ENCODE assay signal across 9 cellular contexts in genomic region chr7:37732253-37732652, GRCh38. TPM values are rescaled to one million over a fixed set of nuclear protein-coding genes. Genes with fewer than 3 reads are reported as not detected.
DNase-seq lines count a peak whose midpoint lies in the region; ATAC-seq, FAIRE-seq and TF ChIP-seq lines count a peak whose summit lies in the region.
"Had no signal": no experiment of that assay in that cellular context is flagged by ENCODE, and none has a peak within 500 bp of the region (broad histone marks: within the 10 kb centered on the region; RNA-seq: fewer than 3 reads in every experiment).

No MANE protein-coding gene starts in this region.

- no peaks in the 10 kb centered on the region for H3K27me3 ChIP-seq in breast epithelium

- H3K27me3 Mint-ChIP-seq in MCF 10A (ENCODE audit: insufficient read depth, unreplicated experiment): no peaks in the 10 kb centered on the region
- peaks cover 2% of the 10 kb centered on the region for H3K27me3 Mint-ChIP-seq in endothelial cell (ENCODE audit: unreplicated experiment)
- no peaks in the 10 kb centered on the region for H3K27me3 Mint-ChIP-seq in nephron (ENCODE audit: low read depth)

- H3K9me3 Mint-ChIP-seq in MCF 10A (ENCODE audit: unreplicated experiment): peaks cover 6% of the 10 kb centered on the region
- no peaks in the 10 kb centered on the region for H3K9me3 Mint-ChIP-seq in endothelial cell (ENCODE audit: unreplicated experiment)
- no peaks in the 10 kb centered on the region for H3K9me3 Mint-ChIP-seq in nephron

- peak overlapping the region; percentile 82 for H3K27ac Mint-ChIP-seq in MCF 10A (ENCODE audit: low read depth, unreplicated experiment)
- no peak overlapping the region for H3K27ac Mint-ChIP-seq in endothelial cell (ENCODE audit: unreplicated experiment)
- H3K27ac Mint-ChIP-seq in nephron: no peak overlapping the region
- H3K27ac Mint-ChIP-seq: activated naive CD8-positive, alpha-beta T cell had no signal

- H3K4me1 Mint-ChIP-seq in MCF 10A (ENCODE audit: insufficient read depth, unreplicated experiment) (peaks cover 42% of the 10 kb centered on the region), endothelial cell (ENCODE audit: unreplicated experiment) (no peaks in the 10 kb centered on the region), nephron (peaks cover 5% of the 10 kb centered on the region)

- H3K4me1 ChIP-seq in breast epithelium: no peaks in the 10 kb centered on the region

- intact Hi-C loops in MCF 10A (cut with micrococcal nuclease): loop anchor here (10.0 kb wide), 3 partner anchors 103 to 497 kb away; no protein-coding TSS in a partner anchor
- intact Hi-C loops in breast epithelium (cut with DNase I; ENCODE audit: low total_unique reads): no loop called here

- H3K4me3 Mint-ChIP-seq in MCF 10A (ENCODE audit: unreplicated experiment) (peak overlapping the region; percentile 46), endothelial cell (ENCODE audit: unreplicated experiment) (no peak overlapping the region), nephron (no peak overlapping the region)
- H3K4me3 Mint-ChIP-seq: activated naive CD8-positive, alpha-beta T cell had no signal

- DNase-seq in MCF 10A (ENCODE audit: unreplicated experiment): peak; percentile 97
- DNase-seq in breast epithelium (ENCODE audit: low spot score in 2 of 2): no peak
- DNase-seq in NOMO-1 (lab: John Stamatoyannopoulos, UW; ENCODE audit: unreplicated experiment in 2 of 2): peak; percentile 88 to 96
- peak; percentile 66 for DNase-seq in endothelial cell (ENCODE audit: low spot score)
- DNase-seq in RCC 7860 (ENCODE audit: low spot score): no peak
- no peak for DNase-seq in amygdala (lab: John Stamatoyannopoulos, UW)

- H3K27ac ChIP-seq in breast epithelium: no peak overlapping the region

- TF ChIP-seq POLR2A in breast epithelium (IDR thresholded peaks at IDR 0.05): no peak

- FAIRE-seq in RCC 7860 (lab: Jason Lieb, UNC): no peak

- peak; percentile 79 for ATAC-seq in HG02763 (IDR thresholded peaks at IDR 0.05; ENCODE audit: unreplicated experiment)

- H3K36me3 Mint-ChIP-seq in MCF 10A (ENCODE audit: insufficient read depth, unreplicated experiment): peaks cover 12% of the 10 kb centered on the region
- no peaks in the 10 kb centered on the region for H3K36me3 Mint-ChIP-seq in endothelial cell (ENCODE audit: low read depth, unreplicated experiment)
- no peaks in the 10 kb centered on the region for H3K36me3 Mint-ChIP-seq in nephron (ENCODE audit: low read depth)
- H3K36me3 Mint-ChIP-seq: activated naive CD8-positive, alpha-beta T cell had no signal

- H3K9me3 ChIP-seq in breast epithelium: no peaks in the 10 kb centered on the region

- POLR2A ChIA-PET in MCF 10A (lab: Yijun Ruan, JAX): interaction anchor here (1.0 to 5.3 kb wide), 21 partner anchors 16 to 497 kb away, joined by 3 to 90 read pairs (median 6); no protein-coding TSS in a partner anchor

- H3K4me3 ChIP-seq in breast epithelium: no peak overlapping the region

- BruUV-seq in MCF 10A (replicated peaks; lab: Mats Ljungman, UMichigan): no TSS peak

- TF ChIP-seq CTCF in MCF 10A (IDR thresholded peaks at IDR 0.05; ENCODE audit: unreplicated experiment): peak; percentile 61
- TF ChIP-seq CTCF in breast epithelium (IDR thresholded peaks at IDR 0.05): peak in 1 of 3 donors; percentile 23
- TF ChIP-seq CTCF in endothelial cell (IDR thresholded peaks at IDR 0.05; ENCODE audit: unreplicated experiment): peak; percentile 85
- peak; percentile 12 to 49 (median 30) for TF ChIP-seq CTCF in nephron (IDR thresholded peaks at IDR 0.05; ENCODE audit: unreplicated experiment in 3 of 3)

- H3K36me3 ChIP-seq in breast epithelium: no peaks in the 10 kb centered on the region

- CTCF ChIA-PET in MCF 10A (lab: Yijun Ruan, JAX): interaction anchor here (0.5 to 7.4 kb wide), 26 partner anchors 9 to 532 kb away, joined by 3 to 97 read pairs (median 4); no protein-coding TSS in a partner anchor

RNA-seq across cellular contexts. Expression of gene GPR141, which starts 48.7 kb away (rescaled TPM):
- total RNA-seq in MCF 10A (2022) (2.4 and 2.8 TPM in 2 replicates), breast epithelium (under 1 TPM in 2 of 3 donors, not detected in 1; 0.64 to 0.88 TPM), endothelial cell (ENCODE audit: unreplicated experiment) (not detected)

Comparison
In these comparisons a context has a peak if more than half of its experiments do, and no peak if none do; other contexts are left out.
1. DNase-seq: peak in MCF 10A (single experiment), NOMO-1 (2 of 2) and endothelial cell (single experiment); none in breast epithelium (0 of 2), RCC 7860 (single experiment) and amygdala (0 of 56).